In the genomic region with DNA sequence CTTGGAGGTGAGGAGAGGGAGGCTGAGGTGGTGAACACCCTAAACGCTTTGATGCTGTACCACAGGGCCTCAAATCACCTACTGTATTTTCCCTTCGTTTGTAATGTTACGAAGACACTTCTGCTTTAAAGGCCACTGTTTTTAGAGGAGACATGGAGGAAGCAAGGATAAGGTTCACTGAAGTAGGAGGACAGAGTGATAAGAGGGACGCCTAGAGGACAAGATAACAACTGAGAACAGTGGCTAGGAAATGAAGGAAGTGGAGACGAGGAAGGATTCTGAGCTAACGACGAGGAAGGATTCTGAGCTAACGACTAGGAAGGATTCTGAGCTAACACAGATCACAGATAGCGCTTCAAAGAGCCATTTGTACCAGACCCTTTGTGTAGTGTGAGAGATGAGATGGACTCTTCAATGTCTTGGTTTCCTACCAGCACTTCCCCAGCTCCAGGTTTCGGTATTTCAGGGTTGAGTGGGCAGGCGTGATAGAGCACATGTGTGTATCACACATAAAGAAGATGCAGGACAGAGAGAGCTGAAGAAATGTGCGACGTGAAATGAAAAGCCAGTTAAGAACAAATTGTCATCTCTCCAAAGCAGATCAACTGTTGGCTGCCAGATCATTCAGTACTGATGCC, we compare ENCODE assay signal across 1 cellular context.
TF ChIP-seq lines count a peak whose summit lies in the region.

No MANE protein-coding gene starts in this region.

TF ChIP-seq in K562, 482 proteins besides CTCF, POLR2A, EP300 and RAD21 (continued from another document and continues in another):
- TF ChIP-seq, protein P1, sequence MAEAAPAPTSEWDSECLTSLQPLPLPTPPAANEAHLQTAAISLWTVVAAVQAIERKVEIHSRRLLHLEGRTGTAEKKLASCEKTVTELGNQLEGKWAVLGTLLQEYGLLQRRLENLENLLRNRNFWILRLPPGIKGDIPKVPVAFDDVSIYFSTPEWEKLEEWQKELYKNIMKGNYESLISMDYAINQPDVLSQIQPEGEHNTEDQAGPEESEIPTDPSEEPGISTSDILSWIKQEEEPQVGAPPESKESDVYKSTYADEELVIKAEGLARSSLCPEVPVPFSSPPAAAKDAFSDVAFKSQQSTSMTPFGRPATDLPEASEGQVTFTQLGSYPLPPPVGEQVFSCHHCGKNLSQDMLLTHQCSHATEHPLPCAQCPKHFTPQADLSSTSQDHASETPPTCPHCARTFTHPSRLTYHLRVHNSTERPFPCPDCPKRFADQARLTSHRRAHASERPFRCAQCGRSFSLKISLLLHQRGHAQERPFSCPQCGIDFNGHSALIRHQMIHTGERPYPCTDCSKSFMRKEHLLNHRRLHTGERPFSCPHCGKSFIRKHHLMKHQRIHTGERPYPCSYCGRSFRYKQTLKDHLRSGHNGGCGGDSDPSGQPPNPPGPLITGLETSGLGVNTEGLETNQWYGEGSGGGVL (CRISPR knock-in tag; IDR thresholded peaks at IDR 0.05) = no peak
- TF ChIP-seq ESRRA (IDR thresholded peaks at IDR 0.05; ENCODE audit: borderline replicate concordance, low read depth) (peak; percentile 65; the same call in 1 of the 2 replicates), ZKSCAN1 (IDR thresholded peaks at IDR 0.05; ENCODE audit: low read depth, low read length) (no peak), ZNF124 (CRISPR knock-in tag; IDR thresholded peaks at IDR 0.05) (no peak), ZSCAN32 (CRISPR knock-in tag; IDR thresholded peaks at IDR 0.05) (no peak), DPF2 (IDR thresholded peaks at IDR 0.05) (peak; percentile 84), ZNF766 (CRISPR knock-in tag; conservative IDR thresholded peaks at IDR 0.05) (peak; percentile 62; the same call in 1 of the 2 replicates), SP1 (CRISPR knock-in tag; IDR thresholded peaks at IDR 0.05) (0 out of 2 replicates have a peak, but pooled peaks have one; percentile 47), ZNF589 (CRISPR knock-in tag; IDR thresholded peaks at IDR 0.05; ENCODE audit: low read depth) (no peak), MCM5 (IDR thresholded peaks at IDR 0.05; ENCODE audit: low read depth) (no peak), XRCC5 (IDR thresholded peaks at IDR 0.05; ENCODE audit: low read depth, low read length) (no peak), NCOA6 (IDR thresholded peaks at IDR 0.05) (no peak), SMAD3 (CRISPR knock-in tag; conservative IDR thresholded peaks at IDR 0.05) (peak; percentile 85), GATAD2B (IDR thresholded peaks at IDR 0.05; ENCODE audit: borderline replicate concordance) (no peak), ARNT (IDR thresholded peaks at IDR 0.05) (peak; percentile 27 to 59; a peak in 1 of 4 replicates), RBM17 (IDR thresholded peaks at IDR 0.05; ENCODE audit: borderline replicate concordance, low read depth, low read length) (no peak), SMAD2 (IDR thresholded peaks at IDR 0.05; ENCODE audit: low read depth, low read length) (no peak), TAF7 (tag; IDR thresholded peaks at IDR 0.05) (no peak), NELFE (IDR thresholded peaks at IDR 0.05; ENCODE audit: insufficient read depth, insufficient read length) (no peak), SAFB (IDR thresholded peaks at IDR 0.05; ENCODE audit: borderline replicate concordance, low read depth, low read length) (no peak), ZNF586 (CRISPR knock-in tag; conservative IDR thresholded peaks at IDR 0.05) (no peak), TCFL5 (CRISPR knock-in tag; conservative IDR thresholded peaks at IDR 0.05) (no peak), FOXP1 (CRISPR knock-in tag; IDR thresholded peaks at IDR 0.05) (no peak), MAFF (IDR thresholded peaks at IDR 0.05; ENCODE audit: low read length) (no peak), ZC3H4 (CRISPR knock-in tag; IDR thresholded peaks at IDR 0.05; ENCODE audit: borderline replicate concordance) (no peak), PYGO2 (tag; IDR thresholded peaks at IDR 0.05) (no peak), HSF4 (CRISPR knock-in tag; IDR thresholded peaks at IDR 0.05; ENCODE audit: borderline replicate concordance) (no peak), ZNF76 (CRISPR knock-in tag; IDR thresholded peaks at IDR 0.05; ENCODE audit: borderline replicate concordance) (no peak), SLC30A9 (CRISPR knock-in tag; IDR thresholded peaks at IDR 0.05) (no peak), NR2C1 (IDR thresholded peaks at IDR 0.05) (no peak), NR2C1 (tag; IDR thresholded peaks at IDR 0.05) (peak; percentile 45; the same call in 1 of the 2 replicates), POLR2G (IDR thresholded peaks at IDR 0.05; ENCODE audit: low read depth, low read length) (no peak), ZNF253 (CRISPR knock-in tag; conservative IDR thresholded peaks at IDR 0.05) (no peak), SRF (CRISPR knock-in tag; IDR thresholded peaks at IDR 0.05) (no peak), JUND (IDR thresholded peaks at IDR 0.05; ENCODE audit: borderline replicate concordance, low read depth, low read length) (peak; percentile 43; the same call in 1 of the 2 replicates), JUND (tag; IDR thresholded peaks at IDR 0.05; ENCODE audit: borderline replicate concordance, low read depth, low read length) (no peak; the same call in 1 of the 3 replicates), TEAD2 (tag; IDR thresholded peaks at IDR 0.05) (no peak), MAZ (CRISPR knock-in tag; conservative IDR thresholded peaks at IDR 0.05 in 1 of 2, IDR thresholded peaks at IDR 0.05 in 1 of 2) (0 out of 4 replicates have a peak, but pooled peaks of 1 of the 2 experiments have one; percentile 45), CCNT2 (IDR thresholded peaks at IDR 0.05; ENCODE audit: borderline replicate concordance, extremely low read depth, insufficient read length, low read depth, low read length) (no peak), LEF1 (IDR thresholded peaks at IDR 0.05) (peak; percentile 59; the same call in 1 of the 2 replicates), BRF1 (IDR thresholded peaks at IDR 0.05; ENCODE audit: borderline replicate concordance, extremely low read depth, insufficient read length) (no peak), CC2D1A (IDR thresholded peaks at IDR 0.05) (peak; percentile 77), OTX1 (CRISPR knock-in tag; IDR thresholded peaks at IDR 0.05) (peak; percentile 59; the same call in 1 of the 2 replicates), GTF2A2 (tag; IDR thresholded peaks at IDR 0.05) (no peak), NFYB (IDR thresholded peaks at IDR 0.05; ENCODE audit: extremely low read depth, insufficient read length) (no peak), ZNF24 (IDR thresholded peaks at IDR 0.05) (no peak), KAT7 (CRISPR knock-in tag; IDR thresholded peaks at IDR 0.05; ENCODE audit: borderline replicate concordance) (peak; percentile 73; the same call in 1 of the 2 replicates), SOX6 (IDR thresholded peaks at IDR 0.05) (peak; percentile 53)
- TF ChIP-seq, protein P2, sequence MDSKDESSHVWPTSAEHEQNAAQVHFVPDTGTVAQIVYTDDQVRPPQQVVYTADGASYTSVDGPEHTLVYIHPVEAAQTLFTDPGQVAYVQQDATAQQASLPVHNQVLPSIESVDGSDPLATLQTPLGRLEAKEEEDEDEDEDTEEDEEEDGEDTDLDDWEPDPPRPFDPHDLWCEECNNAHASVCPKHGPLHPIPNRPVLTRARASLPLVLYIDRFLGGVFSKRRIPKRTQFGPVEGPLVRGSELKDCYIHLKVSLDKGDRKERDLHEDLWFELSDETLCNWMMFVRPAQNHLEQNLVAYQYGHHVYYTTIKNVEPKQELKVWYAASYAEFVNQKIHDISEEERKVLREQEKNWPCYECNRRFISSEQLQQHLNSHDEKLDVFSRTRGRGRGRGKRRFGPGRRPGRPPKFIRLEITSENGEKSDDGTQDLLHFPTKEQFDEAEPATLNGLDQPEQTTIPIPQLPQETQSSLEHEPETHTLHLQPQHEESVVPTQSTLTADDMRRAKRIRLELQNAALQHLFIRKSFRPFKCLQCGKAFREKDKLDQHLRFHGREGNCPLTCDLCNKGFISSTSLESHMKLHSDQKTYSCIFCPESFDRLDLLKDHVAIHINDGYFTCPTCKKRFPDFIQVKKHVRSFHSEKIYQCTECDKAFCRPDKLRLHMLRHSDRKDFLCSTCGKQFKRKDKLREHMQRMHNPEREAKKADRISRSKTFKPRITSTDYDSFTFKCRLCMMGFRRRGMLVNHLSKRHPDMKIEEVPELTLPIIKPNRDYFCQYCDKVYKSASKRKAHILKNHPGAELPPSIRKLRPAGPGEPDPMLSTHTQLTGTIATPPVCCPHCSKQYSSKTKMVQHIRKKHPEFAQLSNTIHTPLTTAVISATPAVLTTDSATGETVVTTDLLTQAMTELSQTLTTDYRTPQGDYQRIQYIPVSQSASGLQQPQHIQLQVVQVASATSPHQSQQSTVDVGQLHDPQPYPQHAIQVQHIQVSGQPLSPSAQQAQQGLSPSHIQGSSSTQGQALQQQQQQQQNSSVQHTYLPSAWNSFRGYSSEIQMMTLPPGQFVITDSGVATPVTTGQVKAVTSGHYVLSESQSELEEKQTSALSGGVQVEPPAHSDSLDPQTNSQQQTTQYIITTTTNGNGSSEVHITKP (IDR thresholded peaks at IDR 0.05; ENCODE audit: partially characterized antibody) = peak; percentile 15
- TF ChIP-seq, protein P3, sequence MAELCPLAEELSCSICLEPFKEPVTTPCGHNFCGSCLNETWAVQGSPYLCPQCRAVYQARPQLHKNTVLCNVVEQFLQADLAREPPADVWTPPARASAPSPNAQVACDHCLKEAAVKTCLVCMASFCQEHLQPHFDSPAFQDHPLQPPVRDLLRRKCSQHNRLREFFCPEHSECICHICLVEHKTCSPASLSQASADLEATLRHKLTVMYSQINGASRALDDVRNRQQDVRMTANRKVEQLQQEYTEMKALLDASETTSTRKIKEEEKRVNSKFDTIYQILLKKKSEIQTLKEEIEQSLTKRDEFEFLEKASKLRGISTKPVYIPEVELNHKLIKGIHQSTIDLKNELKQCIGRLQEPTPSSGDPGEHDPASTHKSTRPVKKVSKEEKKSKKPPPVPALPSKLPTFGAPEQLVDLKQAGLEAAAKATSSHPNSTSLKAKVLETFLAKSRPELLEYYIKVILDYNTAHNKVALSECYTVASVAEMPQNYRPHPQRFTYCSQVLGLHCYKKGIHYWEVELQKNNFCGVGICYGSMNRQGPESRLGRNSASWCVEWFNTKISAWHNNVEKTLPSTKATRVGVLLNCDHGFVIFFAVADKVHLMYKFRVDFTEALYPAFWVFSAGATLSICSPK (IDR thresholded peaks at IDR 0.05; ENCODE audit: borderline replicate concordance) = no peak
- TF ChIP-seq, protein P4, sequence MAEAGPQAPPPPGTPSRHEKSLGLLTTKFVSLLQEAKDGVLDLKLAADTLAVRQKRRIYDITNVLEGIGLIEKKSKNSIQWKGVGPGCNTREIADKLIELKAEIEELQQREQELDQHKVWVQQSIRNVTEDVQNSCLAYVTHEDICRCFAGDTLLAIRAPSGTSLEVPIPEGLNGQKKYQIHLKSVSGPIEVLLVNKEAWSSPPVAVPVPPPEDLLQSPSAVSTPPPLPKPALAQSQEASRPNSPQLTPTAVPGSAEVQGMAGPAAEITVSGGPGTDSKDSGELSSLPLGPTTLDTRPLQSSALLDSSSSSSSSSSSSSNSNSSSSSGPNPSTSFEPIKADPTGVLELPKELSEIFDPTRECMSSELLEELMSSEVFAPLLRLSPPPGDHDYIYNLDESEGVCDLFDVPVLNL (CRISPR knock-in tag; IDR thresholded peaks at IDR 0.05; ENCODE audit: low read depth) = no peak
- TF ChIP-seq, protein P5, sequence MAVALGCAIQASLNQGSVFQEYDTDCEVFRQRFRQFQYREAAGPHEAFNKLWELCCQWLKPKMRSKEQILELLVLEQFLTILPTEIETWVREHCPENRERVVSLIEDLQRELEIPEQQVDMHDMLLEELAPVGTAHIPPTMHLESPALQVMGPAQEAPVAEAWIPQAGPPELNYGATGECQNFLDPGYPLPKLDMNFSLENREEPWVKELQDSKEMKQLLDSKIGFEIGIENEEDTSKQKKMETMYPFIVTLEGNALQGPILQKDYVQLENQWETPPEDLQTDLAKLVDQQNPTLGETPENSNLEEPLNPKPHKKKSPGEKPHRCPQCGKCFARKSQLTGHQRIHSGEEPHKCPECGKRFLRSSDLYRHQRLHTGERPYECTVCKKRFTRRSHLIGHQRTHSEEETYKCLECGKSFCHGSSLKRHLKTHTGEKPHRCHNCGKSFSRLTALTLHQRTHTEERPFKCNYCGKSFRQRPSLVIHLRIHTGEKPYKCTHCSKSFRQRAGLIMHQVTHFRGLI (CRISPR knock-in tag; IDR thresholded peaks at IDR 0.05) = no peak
- TF ChIP-seq, protein P6, sequence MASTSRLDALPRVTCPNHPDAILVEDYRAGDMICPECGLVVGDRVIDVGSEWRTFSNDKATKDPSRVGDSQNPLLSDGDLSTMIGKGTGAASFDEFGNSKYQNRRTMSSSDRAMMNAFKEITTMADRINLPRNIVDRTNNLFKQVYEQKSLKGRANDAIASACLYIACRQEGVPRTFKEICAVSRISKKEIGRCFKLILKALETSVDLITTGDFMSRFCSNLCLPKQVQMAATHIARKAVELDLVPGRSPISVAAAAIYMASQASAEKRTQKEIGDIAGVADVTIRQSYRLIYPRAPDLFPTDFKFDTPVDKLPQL (IDR thresholded peaks at IDR 0.05; ENCODE audit: extremely low read depth, insufficient read length) = no peak
- TF ChIP-seq, protein P7, sequence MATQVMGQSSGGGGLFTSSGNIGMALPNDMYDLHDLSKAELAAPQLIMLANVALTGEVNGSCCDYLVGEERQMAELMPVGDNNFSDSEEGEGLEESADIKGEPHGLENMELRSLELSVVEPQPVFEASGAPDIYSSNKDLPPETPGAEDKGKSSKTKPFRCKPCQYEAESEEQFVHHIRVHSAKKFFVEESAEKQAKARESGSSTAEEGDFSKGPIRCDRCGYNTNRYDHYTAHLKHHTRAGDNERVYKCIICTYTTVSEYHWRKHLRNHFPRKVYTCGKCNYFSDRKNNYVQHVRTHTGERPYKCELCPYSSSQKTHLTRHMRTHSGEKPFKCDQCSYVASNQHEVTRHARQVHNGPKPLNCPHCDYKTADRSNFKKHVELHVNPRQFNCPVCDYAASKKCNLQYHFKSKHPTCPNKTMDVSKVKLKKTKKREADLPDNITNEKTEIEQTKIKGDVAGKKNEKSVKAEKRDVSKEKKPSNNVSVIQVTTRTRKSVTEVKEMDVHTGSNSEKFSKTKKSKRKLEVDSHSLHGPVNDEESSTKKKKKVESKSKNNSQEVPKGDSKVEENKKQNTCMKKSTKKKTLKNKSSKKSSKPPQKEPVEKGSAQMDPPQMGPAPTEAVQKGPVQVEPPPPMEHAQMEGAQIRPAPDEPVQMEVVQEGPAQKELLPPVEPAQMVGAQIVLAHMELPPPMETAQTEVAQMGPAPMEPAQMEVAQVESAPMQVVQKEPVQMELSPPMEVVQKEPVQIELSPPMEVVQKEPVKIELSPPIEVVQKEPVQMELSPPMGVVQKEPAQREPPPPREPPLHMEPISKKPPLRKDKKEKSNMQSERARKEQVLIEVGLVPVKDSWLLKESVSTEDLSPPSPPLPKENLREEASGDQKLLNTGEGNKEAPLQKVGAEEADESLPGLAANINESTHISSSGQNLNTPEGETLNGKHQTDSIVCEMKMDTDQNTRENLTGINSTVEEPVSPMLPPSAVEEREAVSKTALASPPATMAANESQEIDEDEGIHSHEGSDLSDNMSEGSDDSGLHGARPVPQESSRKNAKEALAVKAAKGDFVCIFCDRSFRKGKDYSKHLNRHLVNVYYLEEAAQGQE (CRISPR knock-in tag; IDR thresholded peaks at IDR 0.05; ENCODE audit: low read depth) = no peak
